ENCODE assay signal across 14 cellular contexts in genomic region chr18:50982802-50983179, GRCh38. TPM values are rescaled to one million over a fixed set of nuclear protein-coding genes. Genes with fewer than 3 reads are reported as not detected.
DNase-seq lines count a peak whose midpoint lies in the region; ATAC-seq and TF ChIP-seq lines count a peak whose summit lies in the region.
"Had no signal": no experiment of that assay in that cellular context is flagged by ENCODE, and none has a peak within 500 bp of the region (broad histone marks: within the 10 kb centered on the region; RNA-seq: fewer than 3 reads in every experiment).

No MANE protein-coding gene starts in this region.

- POLR2A ChIA-PET in OCI-LY7 (lab: Charles Lee): no interaction called here

- no peaks in the 10 kb centered on the region for H3K79me2 ChIP-seq in OCI-LY7 (ENCODE audit: insufficient read depth, low read depth, low read length)
- peaks cover 6% of the 10 kb centered on the region for H3K79me2 ChIP-seq in osteoblast (ENCODE audit: insufficient read depth, low read length)

- H3K36me3 ChIP-seq in OCI-LY7 (ENCODE audit: insufficient read depth, low read length) (peaks cover 17% of the 10 kb centered on the region), osteoblast (ENCODE audit: insufficient read depth, low read length) (peaks cover 8% of the 10 kb centered on the region)

- ATAC-seq in GM21526 (IDR thresholded peaks at IDR 0.05; ENCODE audit: low FRiP score, unreplicated experiment): no peak
- no peak for ATAC-seq in GM18502 (IDR thresholded peaks at IDR 0.05; ENCODE audit: poor library complexity, unreplicated experiment)

- peak; percentile 42 for TF ChIP-seq CTCF in OCI-LY7 (conservative IDR thresholded peaks at IDR 0.05; ENCODE audit: low read length)
- peak; percentile 35 for TF ChIP-seq CTCF in choroid plexus epithelial cell (conservative IDR thresholded peaks at IDR 0.05; ENCODE audit: low read depth, low read length)
- TF ChIP-seq CTCF in osteoblast (IDR thresholded peaks at IDR 0.05; ENCODE audit: extremely low read depth, low read depth, low read length): peak; percentile 36

- H3K4me1 ChIP-seq in OCI-LY7 (ENCODE audit: insufficient read depth, low read length, poor library complexity, severe bottlenecking): no peaks in the 10 kb centered on the region
- H3K4me1 ChIP-seq in osteoblast (ENCODE audit: insufficient read depth, low read length): peaks cover 13% of the 10 kb centered on the region
- H3K4me1 ChIP-seq: neural progenitor cell had no signal

- no peaks in the 10 kb centered on the region for H4K20me1 ChIP-seq in OCI-LY7 (ENCODE audit: insufficient read depth, low read length)
- no peaks in the 10 kb centered on the region for H4K20me1 ChIP-seq in osteoblast (ENCODE audit: insufficient read depth, low read length)

- no TSS peak for BruUV-seq in OCI-LY7 (replicated peaks; lab: Mats Ljungman, UMichigan)

- H3K9me2 ChIP-seq in OCI-LY7 (ENCODE audit: insufficient read depth, low read length): no peaks in the 10 kb centered on the region

- H3K27me3 ChIP-seq in osteoblast (ENCODE audit: insufficient read depth, low read length): no peaks in the 10 kb centered on the region
- H3K27me3 ChIP-seq: neural progenitor cell, upper lobe of left lung had no signal

- DNase-seq in NCI-H1092 treated with DMSO at 0.1 percent for 48 hours (lab: John Stamatoyannopoulos, UW): peak; percentile 39
- DNase-seq in NCI-H1092 (lab: John Stamatoyannopoulos, UW): no peak
- DNase-seq in OCI-LY7 (ENCODE audit: low spot score): no peak
- peak; percentile 36 for DNase-seq in choroid plexus epithelial cell (ENCODE audit: low read depth)
- no peak for DNase-seq in osteoblast (ENCODE audit: insufficient read length, low spot score, missing footprints)
- DNase-seq in stimulated activated CD4-positive, alpha-beta T cell treated with anti-CD3 and anti-CD28 coated beads, Interleukin-12 subunit alpha, Interleukin-12 subunit beta, amount 100 ng/mL, for 4 hours: no peak
- DNase-seq: activated B cell treated with CpG ODN at 0.5 μM for 24 hours; activated T-cell treated with anti-CD3 and anti-CD28 coated beads, Interleukin-2, amount 50 U/mL, for 48 hours; NCI-H226; upper lobe of left lung had no signal

- H3K9me3 ChIP-seq in OCI-LY7 (ENCODE audit: low read length): no peaks in the 10 kb centered on the region
- no peaks in the 10 kb centered on the region for H3K9me3 ChIP-seq in osteoblast (ENCODE audit: low read depth, low read length)
- H3K9me3 ChIP-seq: upper lobe of left lung had no signal

- no peak overlapping the region for H2AFZ ChIP-seq in OCI-LY7 (ENCODE audit: low read length)
- no peak overlapping the region for H2AFZ ChIP-seq in osteoblast (ENCODE audit: low read length)
- H2AFZ ChIP-seq: neural progenitor cell had no signal

- CTCF ChIA-PET in OCI-LY7 (lab: Charles Lee; ENCODE audit: unreplicated experiment): no interaction called here

- intact Hi-C loops in OCI-LY7 (cut with micrococcal nuclease; ENCODE audit: unreplicated experiment): no loop called here

- H3K27ac ChIP-seq in OCI-LY7 (ENCODE audit: low read depth, low read length, poor library complexity, severe bottlenecking) (no peak overlapping the region), osteoblast (ENCODE audit: low read depth, low read length) (no peak overlapping the region)
- H3K27ac ChIP-seq: neural progenitor cell, upper lobe of left lung had no signal

- H3K4me3 ChIP-seq in OCI-LY7 (ENCODE audit: low read depth, low read length, poor library complexity, severe bottlenecking) (no peak overlapping the region), choroid plexus epithelial cell (ENCODE audit: low read depth, low read length) (no peak overlapping the region), osteoblast (ENCODE audit: insufficient read depth, low read length) (no peak overlapping the region)
- H3K4me3 ChIP-seq: neural progenitor cell, smooth muscle cell, upper lobe of left lung had no signal

- H3K4me2 ChIP-seq in OCI-LY7 (ENCODE audit: low read length) (no peak overlapping the region), osteoblast (ENCODE audit: insufficient read depth, low read length) (no peak overlapping the region)
- H3K4me2 ChIP-seq: neural progenitor cell, smooth muscle cell had no signal

RNA-seq across cellular contexts. Expression of gene ELAC1, which starts 15.0 kb away (rescaled TPM):
- 1.5 and 2.9 TPM in 2 replicates for total RNA-seq in OCI-LY7 (2014; rRNA removed; shearing (Covaris generic))
- 4.2 and 5.2 TPM in 2 replicates for total RNA-seq in OCI-LY7 (2022)
- total RNA-seq in osteoblast: 6.5 and 7.4 TPM in 2 replicates

RNA-seq across cellular contexts. Expression of gene SMAD4, which starts 47.2 kb away (rescaled TPM):
- 28.1 and 44.7 TPM in 2 replicates for total RNA-seq in OCI-LY7 (2014; rRNA removed; shearing (Covaris generic))
- total RNA-seq in OCI-LY7 (2022) (47.1 and 47.6 TPM in 2 replicates), osteoblast (121 and 128 TPM in 2 replicates)

Comparison
In these comparisons a context has a peak if more than half of its experiments do, and no peak if none do; other contexts are left out.
1. DNase-seq: peak in NCI-H1092 treated with DMSO at 0.1 percent for 48 hours (single experiment) and choroid plexus epithelial cell (single experiment); none in NCI-H1092 (single experiment), OCI-LY7 (single experiment), osteoblast (single experiment) and stimulated activated CD4-positive, alpha-beta T cell treated with anti-CD3 and anti-CD28 coated beads, Interleukin-12 subunit alpha, Interleukin-12 subunit beta, amount 100 ng/mL, for 4 hours (single experiment).
2. Peak in every context shown above with its lines, with median percentiles within 50 percentile points of each other: CTCF ChIP-seq.